ENCODE assay signal across 1 cellular context in genomic region chr13:113153810-113154748, GRCh38.
TF ChIP-seq lines count a peak whose summit lies in the region.

No MANE protein-coding gene starts in this region.

TF ChIP-seq in GM12878, 131 proteins besides CTCF, POLR2A, EP300 and RAD21:
- TF ChIP-seq YY1 (IDR thresholded peaks at IDR 0.05; ENCODE audit: low read depth, low read length) (peak; percentile 53; the same call in 1 of the 2 replicates), FOS (IDR thresholded peaks at IDR 0.05; ENCODE audit: borderline replicate concordance, extremely low read depth, insufficient read length) (no peak), SIX5 (IDR thresholded peaks at IDR 0.05; ENCODE audit: low read depth, low read length, severe bottlenecking) (no peak), YBX1 (IDR thresholded peaks at IDR 0.05) (no peak), CREM (IDR thresholded peaks at IDR 0.05; ENCODE audit: low read depth) (no peak), MXI1 (IDR thresholded peaks at IDR 0.05; ENCODE audit: low read depth, low read length) (0 out of 2 replicates have a peak, but pooled peaks have one; percentile 25), BHLHE40 (IDR thresholded peaks at IDR 0.05; ENCODE audit: borderline replicate concordance in 1 of 2, low read depth in 2 of 2, low read length in 1 of 2) (peak; percentile 80 to 85), RAD51 (IDR thresholded peaks at IDR 0.05) (peak; percentile 73), USF2 (IDR thresholded peaks at IDR 0.05; ENCODE audit: borderline replicate concordance, low read depth, low read length) (peak; percentile 40; the same call in 1 of the 2 replicates)
- TF ChIP-seq, protein P1, sequence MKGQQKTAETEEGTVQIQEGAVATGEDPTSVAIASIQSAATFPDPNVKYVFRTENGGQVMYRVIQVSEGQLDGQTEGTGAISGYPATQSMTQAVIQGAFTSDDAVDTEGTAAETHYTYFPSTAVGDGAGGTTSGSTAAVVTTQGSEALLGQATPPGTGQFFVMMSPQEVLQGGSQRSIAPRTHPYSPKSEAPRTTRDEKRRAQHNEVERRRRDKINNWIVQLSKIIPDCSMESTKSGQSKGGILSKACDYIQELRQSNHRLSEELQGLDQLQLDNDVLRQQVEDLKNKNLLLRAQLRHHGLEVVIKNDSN (IDR thresholded peaks at IDR 0.05; ENCODE audit: borderline replicate concordance, extremely low read length, insufficient read depth, low read depth, low read length), result peak; percentile 86
- TF ChIP-seq, protein P2, sequence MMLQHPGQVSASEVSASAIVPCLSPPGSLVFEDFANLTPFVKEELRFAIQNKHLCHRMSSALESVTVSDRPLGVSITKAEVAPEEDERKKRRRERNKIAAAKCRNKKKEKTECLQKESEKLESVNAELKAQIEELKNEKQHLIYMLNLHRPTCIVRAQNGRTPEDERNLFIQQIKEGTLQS (IDR thresholded peaks at IDR 0.05; ENCODE audit: borderline replicate concordance, extremely low read depth, low read depth, low read length), result peak; percentile 57; the same call in 1 of the 2 replicates
